20 cellular contexts compared by ENCODE assay signal in genomic region chr2:38633895-38634294, GRCh38. TPM values are rescaled to one million over a fixed set of nuclear protein-coding genes. Genes with fewer than 3 reads are reported as not detected.
DNase-seq lines count a peak whose midpoint lies in the region; ATAC-seq and TF ChIP-seq lines count a peak whose summit lies in the region.
"Had no signal": no experiment of that assay in that cellular context is flagged by ENCODE, and none has a peak within 500 bp of the region (broad histone marks: within the 10 kb centered on the region; RNA-seq: fewer than 3 reads in every experiment).

No MANE protein-coding gene starts in this region.

- H3K27ac Mint-ChIP-seq in T-helper 2 cell treated with Interferon-gamma antibody and Interleukin-4, amounts not matched to agents 5 μg/mL and 100 μg/mL, for 36 hours = peak overlapping the region; percentile 71
- H3K27ac Mint-ChIP-seq in WTC11 = peak overlapping the region; percentile 49; the same call in 1 of the 2 replicates
- H3K27ac Mint-ChIP-seq: IgD-negative memory B cell had no signal

- H2AFZ ChIP-seq in parathyroid adenoma = peak overlapping the region; percentile 30
- H2AFZ ChIP-seq: PC-9 had no signal

- no peaks in the 10 kb centered on the region for H3K27me3 Mint-ChIP-seq in T-helper 2 cell treated with Interferon-gamma antibody and Interleukin-4, amounts not matched to agents 5 μg/mL and 100 μg/mL, for 36 hours (ENCODE audit: low read depth)
- no peaks in the 10 kb centered on the region; the same call in 1 of the 2 replicates for H3K27me3 Mint-ChIP-seq in WTC11 (ENCODE audit: low read depth)
- H3K27me3 Mint-ChIP-seq: CD8-positive, alpha-beta memory T cell had no signal

- no peak for DNase-seq in T-helper 2 cell treated with Interferon-gamma antibody and Interleukin-4, amounts not matched to agents 5 μg/mL and 100 μg/mL, for 36 hours (ENCODE audit: low spot score)
- DNase-seq in T-helper 2 cell = no peak
- DNase-seq in WTC11 (ENCODE audit: low spot score) = no peak
- DNase-seq in substantia nigra (lab: John Stamatoyannopoulos, UW) = no peak
- DNase-seq in epidermal melanocyte (ENCODE audit: insufficient read length, low spot score) = no peak
- DNase-seq: 8988T; Calu3; CD8-positive, alpha-beta memory T cell; NCI-H1092; NCI-H2081; NCI-H2171; NCI-H524 treated with DMSO at 0.1 percent for 48 hours; PC-9; SHP77 had no signal

- POLR2A ChIA-PET in WTC11 (lab: Charles Lee) = no interaction called here

- H3K79me2 ChIP-seq in parathyroid adenoma = no peaks in the 10 kb centered on the region

- no peaks in the 10 kb centered on the region for H3K27me3 ChIP-seq in parathyroid adenoma (ENCODE audit: control insufficient read depth, insufficient read depth, low read length)

- H3K9me3 ChIP-seq in KOPT-K1 (ENCODE audit: insufficient read depth, low read length, poor library complexity, severe bottlenecking) = peaks cover 6% of the 10 kb centered on the region
- H3K9me3 ChIP-seq in parathyroid adenoma (ENCODE audit: control insufficient read depth, low read length) = no peaks in the 10 kb centered on the region

- peaks cover 11% of the 10 kb centered on the region for H3K4me1 ChIP-seq in parathyroid adenoma

- H3K4me1 Mint-ChIP-seq in T-helper 2 cell treated with Interferon-gamma antibody and Interleukin-4, amounts not matched to agents 5 μg/mL and 100 μg/mL, for 36 hours (ENCODE audit: low read depth) = peaks cover 46% of the 10 kb centered on the region
- H3K4me1 Mint-ChIP-seq in WTC11 = peaks cover 5% of the 10 kb centered on the region

- TF ChIP-seq CTCF in WTC11 (IDR thresholded peaks at IDR 0.05) (no peak), parathyroid adenoma (IDR thresholded peaks at IDR 0.05) (no peak)

- peak overlapping the region; percentile 58 for H3K4me3 Mint-ChIP-seq in T-helper 2 cell treated with Interferon-gamma antibody and Interleukin-4, amounts not matched to agents 5 μg/mL and 100 μg/mL, for 36 hours
- no peak overlapping the region for H3K4me3 Mint-ChIP-seq in WTC11
- H3K4me3 Mint-ChIP-seq: CD8-positive, alpha-beta memory T cell; IgD-negative memory B cell had no signal

- CTCF ChIA-PET in WTC11 (lab: Charles Lee) = no interaction called here

- peak overlapping the region; percentile 52 for H3K4me2 ChIP-seq in parathyroid adenoma (ENCODE audit: low read length)
- H3K4me2 ChIP-seq: PC-9 had no signal

- no peak overlapping the region for H3K9ac ChIP-seq in parathyroid adenoma

- H3K27ac ChIP-seq in KOPT-K1 (ENCODE audit: low read depth, low read length, poor library complexity, severe bottlenecking) (peak overlapping the region; percentile 25), parathyroid adenoma (peak overlapping the region; percentile 51), substantia nigra (ENCODE audit: low read depth, low read length, poor library complexity, severe bottlenecking) (no peak overlapping the region)
- H3K27ac ChIP-seq: C4-2B, PC-9, SK-N-MC had no signal

- peaks cover 8% of the 10 kb centered on the region for H3K9me3 Mint-ChIP-seq in T-helper 2 cell treated with Interferon-gamma antibody and Interleukin-4, amounts not matched to agents 5 μg/mL and 100 μg/mL, for 36 hours
- H3K9me3 Mint-ChIP-seq in WTC11 = peaks cover 17% of the 10 kb centered on the region
- H3K9me3 Mint-ChIP-seq: CD8-positive, alpha-beta memory T cell had no signal

- ATAC-seq in WTC11 = no peak

- peaks cover 7% of the 10 kb centered on the region for H3K36me3 Mint-ChIP-seq in T-helper 2 cell treated with Interferon-gamma antibody and Interleukin-4, amounts not matched to agents 5 μg/mL and 100 μg/mL, for 36 hours (ENCODE audit: low read depth)
- H3K36me3 Mint-ChIP-seq in WTC11 = peaks cover 5% of the 10 kb centered on the region
- H3K36me3 Mint-ChIP-seq: IgD-negative memory B cell had no signal

- no peaks in the 10 kb centered on the region for H3K36me3 ChIP-seq in KOPT-K1 (ENCODE audit: insufficient read depth, low read length)
- H3K36me3 ChIP-seq in parathyroid adenoma (ENCODE audit: control insufficient read depth, insufficient read depth, low read length) = no peaks in the 10 kb centered on the region

- H3K4me3 ChIP-seq in parathyroid adenoma (ENCODE audit: low read depth, low read length) = peak overlapping the region; percentile 0
- H3K4me3 ChIP-seq: PC-9, SK-N-MC had no signal

TF ChIP-seq in WTC11, 78 proteins besides CTCF, POLR2A, EP300 and RAD21:
- TF ChIP-seq PRDM15 (CRISPR knock-in tag; IDR thresholded peaks at IDR 0.05) = no peak
- no peak for TF ChIP-seq EMX1 (CRISPR knock-in tag; IDR thresholded peaks at IDR 0.05)

RNA-seq across cellular contexts. Expression of gene HNRNPLL, which starts 31.2 kb away (rescaled TPM):
- 63.1 to 66.4 TPM (median 65.3 TPM) in 3 replicates for total RNA-seq in WTC11 (2021)

RNA-seq across cellular contexts. Expression of gene GALM, which starts 32.0 kb away (rescaled TPM):
- 11.2 to 13.5 TPM (median 12.3 TPM) in 3 replicates for total RNA-seq in WTC11 (2021)
- total RNA-seq: H4 had no signal
